In genomic region chr16:4339909-4340308, GRCh38 we compare ENCODE assay signal across 1 cellular context.
TF ChIP-seq lines count a peak whose summit lies in the region.

No MANE protein-coding gene starts in this region.

TF ChIP-seq in GM23338, 12 proteins besides CTCF, POLR2A, EP300 and RAD21 (continued from another document):
- TF ChIP-seq ZNF462 (CRISPR knock-in tag; IDR thresholded peaks at IDR 0.05) (no peak), REST (IDR thresholded peaks at IDR 0.05; ENCODE audit: unreplicated experiment) (no peak), STAT1 (IDR thresholded peaks at IDR 0.05; ENCODE audit: unreplicated experiment) (no peak), ZNF114 (CRISPR knock-in tag; IDR thresholded peaks at IDR 0.05) (no peak), ETS1 (IDR thresholded peaks at IDR 0.05) (no peak), POLR2AphosphoS5 (IDR thresholded peaks at IDR 0.05; ENCODE audit: low read depth) (no peak)
